ENCODE assay signal across 21 cellular contexts in the genomic region with DNA sequence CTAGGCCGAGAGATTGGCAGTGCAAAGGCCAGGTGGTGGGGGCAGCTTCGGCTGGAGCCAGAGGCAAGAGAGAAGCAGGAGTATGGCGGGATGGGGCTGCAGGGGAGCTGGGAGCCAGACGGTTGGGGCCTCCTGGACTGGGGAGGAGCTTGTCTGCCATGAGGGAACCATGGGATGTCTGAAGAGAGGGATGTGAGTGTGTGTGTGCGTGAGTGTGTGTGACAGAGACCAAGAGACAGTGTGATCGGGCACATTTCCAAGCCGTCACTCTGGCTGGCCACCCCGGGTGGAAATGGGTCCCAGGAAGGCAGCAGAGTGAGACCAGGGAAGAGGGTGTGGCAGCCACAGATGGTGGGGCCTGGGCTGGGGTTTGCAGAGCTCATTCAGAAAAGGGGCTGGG. TPM values are rescaled to one million over a fixed set of nuclear protein-coding genes. Genes with fewer than 3 reads are reported as not detected.
"Had no signal": no experiment of that assay in that cellular context is flagged by ENCODE, and none has a peak within 500 bp of the region (broad histone marks: within the 10 kb centered on the region; RNA-seq: fewer than 3 reads in every experiment).

No MANE protein-coding gene starts in this region.

- H3K4me1 ChIP-seq: body of pancreas, transverse colon, uterus had no signal

- ATAC-seq: body of pancreas, left lobe of liver had no signal

- H3K9me3 ChIP-seq: body of pancreas, transverse colon, uterus had no signal

- H3K36me3 ChIP-seq: transverse colon, uterus had no signal

- H3K27me3 ChIP-seq: body of pancreas, uterus had no signal

- DNase-seq: activated B cell treated with CpG ODN at 0.5 μM for 24 hours; activated CD4-positive, alpha-beta memory T cell treated with anti-CD3 and anti-CD28 coated beads for 36 hours; activated CD4-positive, alpha-beta T cell treated with anti-CD3 and anti-CD28 coated beads for 4 hours; activated naive CD4-positive, alpha-beta T cell treated with Interleukin-2 at 50 U/mL for 16 hours; activated naive CD8-positive, alpha-beta T cell treated with anti-CD3 and anti-CD28 coated beads, Interleukin-2, amount 10 ng/mL, durations not matched to agents 7 days and 5 days; activated T-cell treated with anti-CD3 and anti-CD28 coated beads for 4 hours; body of pancreas; cortex of kidney; effector CD4-positive, alpha-beta T cell; islet precursor cell; nephron progenitor cell; occipital lobe; retina; stimulated activated CD4-positive, alpha-beta T cell treated with anti-CD3 and anti-CD28 coated beads, Interleukin-2, amount 100 ng/mL, for 24 hours; stimulated activated naive CD8-positive, alpha-beta T cell treated with anti-CD3 and anti-CD28 coated beads, Interleukin-15, Interleukin-2, amounts not matched to agents 100 U/mL and 50 U/mL, for 24 hours; T-helper 9 cell; transverse colon; uterus had no signal

- H3K4me3 ChIP-seq: body of pancreas, lung, transverse colon, uterus had no signal

- H3K27ac ChIP-seq: body of pancreas, transverse colon, uterus had no signal

RNA-seq across cellular contexts. Expression of a gene that starts 13.8 kb away (rescaled TPM):
- total RNA-seq: activated B cell treated with CpG ODN at 0.5 μM for 24 hours; activated CD4-positive, alpha-beta memory T cell treated with anti-CD3 and anti-CD28 coated beads for 36 hours; activated naive CD8-positive, alpha-beta T cell treated with anti-CD3 and anti-CD28 coated beads, Interleukin-2, amount 10 ng/mL, durations not matched to agents 7 days and 5 days; myocyte had no signal
